Comparison of ENCODE assay signal across 2 cellular contexts in genomic region chr2:169667583-169667982, GRCh38.
TF ChIP-seq lines count a peak whose summit lies in the region.

No MANE protein-coding gene starts in this region.

TF ChIP-seq in K562, 482 proteins besides CTCF, POLR2A, EP300 and RAD21:
- 0 out of 2 replicates have a peak, but pooled peaks have one; percentile 41 for TF ChIP-seq ATF7 (IDR thresholded peaks at IDR 0.05)
- TF ChIP-seq JUND (IDR thresholded peaks at IDR 0.05; ENCODE audit: borderline replicate concordance, low read depth, low read length), result peak; percentile 8; the same call in 1 of the 2 replicates
- no peak for TF ChIP-seq JUND (tag; IDR thresholded peaks at IDR 0.05; ENCODE audit: borderline replicate concordance, low read depth, low read length)
- 0 out of 2 replicates have a peak, but pooled peaks have one; percentile 17 for TF ChIP-seq ATF3 (IDR thresholded peaks at IDR 0.05)
- no peak for TF ChIP-seq ATF3 (CRISPR knock-in tag; conservative IDR thresholded peaks at IDR 0.05)
- TF ChIP-seq ZNF277 (CRISPR knock-in tag; IDR thresholded peaks at IDR 0.05; ENCODE audit: borderline replicate concordance), result no peak

TF ChIP-seq in HepG2, 621 proteins besides CTCF, POLR2A, EP300 and RAD21:
- TF ChIP-seq MBNL3 (CRISPR knock-in tag; conservative IDR thresholded peaks at IDR 0.05) (no peak), STAG1 (CRISPR knock-in tag; IDR thresholded peaks at IDR 0.05) (peak; percentile 27)
